13 cellular contexts compared by ENCODE assay signal in genomic region chr7:101900103-101900502, GRCh38.
A peak's percentile ranks its signal among the peaks of the same experiment; 100 is the strongest.
DNase-seq lines count a peak whose midpoint lies in the region; ATAC-seq, FAIRE-seq and TF ChIP-seq lines count a peak whose summit lies in the region.
"Had no signal": no experiment of that assay in that cellular context is flagged by ENCODE, and none has a peak within 500 bp of the region (broad histone marks: within the 10 kb centered on the region; RNA-seq: fewer than 3 reads in every experiment).

No MANE protein-coding gene starts in this region.

- in situ Hi-C loops in G401 (cut with HindIII; ENCODE audit: low sequenced_read_pairs) (no loop called here), K562 (cut with MboI) (no loop called here)

- no peak for TF ChIP-seq POLR2A in K562 (conservative IDR thresholded peaks at IDR 0.05)

- no peak for FAIRE-seq in K562 (lab: Jason Lieb, UNC)
- FAIRE-seq: GM12891 had no signal

- WGBS in K562 (ENCODE audit: insufficient coverage, low coverage, missing lambda C conversion rate), result 89% methylated on average over 18 of the region's 18 CpGs

- peaks cover 92% of the 10 kb centered on the region for H3K79me2 ChIP-seq in K562 (ENCODE audit: control insufficient read depth, insufficient read depth, low read length)

- H3K4me3 ChIP-seq in K562, result no peak overlapping the region
- H3K4me3 ChIP-seq in skin epidermis, result peak overlapping the region in 4 of 7 experiments; percentile 0 to 37 (median 14)
- H3K4me3 ChIP-seq: PC-9 had no signal

- H3K27ac ChIP-seq in K562 (ENCODE audit: extremely low read depth, low read depth, low read length) (no peak overlapping the region), skin epidermis (no peak overlapping the region)
- H3K27ac ChIP-seq: PC-9 had no signal

- CTCF ChIA-PET in K562 (lab: Yijun Ruan, JAX; ENCODE audit: low intra/inter-chr PET ratio) (no interaction called here), GM10248 (lab: Yijun Ruan, JAX) (interaction anchor here (0.9 to 1.3 kb wide), 4 partner anchors 11 to 44 kb away, joined by 3 to 5 read pairs (median 4); no protein-coding TSS in a partner anchor)

- intact Hi-C loops in K562 (cut with micrococcal nuclease) (loop anchor here (5.0 kb wide), 2 partner anchors 83 to 182 kb away; partner anchors contain the start of gene CUX1), left ventricle myocardium superior (cut with micrococcal nuclease) (no loop called here)

- H3K9me1 ChIP-seq in K562 (ENCODE audit: control insufficient read depth, insufficient read depth, low read length), result no peaks in the 10 kb centered on the region

- POLR2A ChIA-PET in K562 (lab: Yijun Ruan, JAX), result interaction anchor here (4.3 kb wide), 1 partner anchor 18 kb away, joined by 17 read pairs; no protein-coding TSS in a partner anchor
- POLR2A ChIA-PET in GM10248 (lab: Yijun Ruan, JAX), result no interaction called here

- TF ChIP-seq RAD21 in K562 (CRISPR knock-in tag; conservative IDR thresholded peaks at IDR 0.05 in 1 of 2, IDR thresholded peaks at IDR 0.05 in 1 of 2), result no peak

- DNase-seq in G401 (ENCODE audit: low spot score), result peak; percentile 99
- DNase-seq in K562 (ENCODE audit: extremely low read depth in 1 of 4, low spot score in 3 of 4), result no peak
- DNase-seq in left ventricle myocardium superior, result peak; percentile 84
- DNase-seq in NOMO-1 treated with dmso at 0.1 percent for 144 hours (lab: John Stamatoyannopoulos, UW; ENCODE audit: unreplicated experiment), result no peak
- DNase-seq in GM10248 (ENCODE audit: extremely low spot score), result no peak
- DNase-seq in NCI-H345 (lab: John Stamatoyannopoulos, UW), result no peak
- no peak for DNase-seq in stimulated activated CD4-positive, alpha-beta T cell treated with anti-CD3 and anti-CD28 coated beads, Interleukin-4, amount 100 ng/mL, for 4 hours
- DNase-seq: cortex of kidney, immature natural killer cell, NCI-H1436 treated with DMSO at 0.1 percent for 48 hours, PC-9 had no signal

- TF ChIP-seq CTCF in K562 (IDR thresholded peaks at IDR 0.05 in 2 of 3, conservative IDR thresholded peaks at IDR 0.05 in 1 of 3; ENCODE audit: insufficient read depth in 2 of 3, low read depth in 1 of 3, low read length in 3 of 3), result no peak
- TF ChIP-seq CTCF in GM10248 (IDR thresholded peaks at IDR 0.05; ENCODE audit: control extremely low read depth, extremely low read depth, low read depth, missing control alignments), result no peak

- no peaks in the 10 kb centered on the region; the same call in 1 of the 3 replicates for H3K36me3 ChIP-seq in K562 (ENCODE audit: control insufficient read depth, insufficient read depth, low read length)

- H4K20me1 ChIP-seq in K562 (replicated peaks; ENCODE audit: control insufficient read depth, insufficient read depth, low read length), result peaks cover 16% of the 10 kb centered on the region

- H3K9me3 ChIP-seq in K562 (replicated peaks; ENCODE audit: control insufficient read depth, insufficient read depth, low read depth, low read length), result no peaks in the 10 kb centered on the region

- H2AFZ ChIP-seq in K562 (ENCODE audit: low read depth, low read length), result no peak overlapping the region
- H2AFZ ChIP-seq: PC-9 had no signal

- TF ChIP-seq EP300 in K562 (IDR thresholded peaks at IDR 0.05; ENCODE audit: low read length), result no peak

- H3K4me2 ChIP-seq in K562 (ENCODE audit: insufficient read depth, low read length), result no peak overlapping the region
- H3K4me2 ChIP-seq: PC-9 had no signal

- H3K9ac ChIP-seq in K562 (ENCODE audit: insufficient read depth in 1 of 2, low read depth in 2 of 2, low read length in 2 of 2), result peak overlapping the region in 1 of 2 experiments; percentile 45; a peak in 1 of 4 replicates

- ATAC-seq in K562, result no peak
- ATAC-seq in left ventricle myocardium superior, result peak; percentile 82

- H3K4me1 ChIP-seq in K562 (replicated peaks in 1 of 2; ENCODE audit: control insufficient read depth in 2 of 2, insufficient read depth in 2 of 2, low read length in 2 of 2), result peaks cover 37 to 43% of the 10 kb centered on the region in 2 experiments

- BruUV-seq in K562 (replicated peaks; lab: Mats Ljungman, UMichigan), result no TSS peak

- H3K27me3 ChIP-seq in K562 (ENCODE audit: control insufficient read depth in 2 of 2, insufficient read depth in 2 of 2, low read length in 2 of 2), result no peaks in the 10 kb centered on the region

TF ChIP-seq in K562, 482 proteins besides CTCF, POLR2A, EP300 and RAD21:
- TF ChIP-seq ZNF583 (CRISPR knock-in tag; IDR thresholded peaks at IDR 0.05) (0 out of 2 replicates have a peak, but pooled peaks have one; percentile 41), RBM25 (IDR thresholded peaks at IDR 0.05; ENCODE audit: low read depth, low read length, severe bottlenecking) (no peak), POLR2G (IDR thresholded peaks at IDR 0.05; ENCODE audit: low read depth, low read length) (0 out of 2 replicates have a peak, but pooled peaks have one; percentile 20)

Comparison
In these comparisons a context has a peak if more than half of its experiments do, and no peak if none do; other contexts are left out.
1. DNase-seq: peak in G401 (single experiment) and left ventricle myocardium superior (single experiment); none in K562 (0 of 4), NOMO-1 treated with dmso at 0.1 percent for 144 hours (single experiment), GM10248 (single experiment), NCI-H345 (single experiment) and stimulated activated CD4-positive, alpha-beta T cell treated with anti-CD3 and anti-CD28 coated beads, Interleukin-4, amount 100 ng/mL, for 4 hours (0 of 2).